Comparison of ENCODE assay signal across 9 cellular contexts in the genomic region with DNA sequence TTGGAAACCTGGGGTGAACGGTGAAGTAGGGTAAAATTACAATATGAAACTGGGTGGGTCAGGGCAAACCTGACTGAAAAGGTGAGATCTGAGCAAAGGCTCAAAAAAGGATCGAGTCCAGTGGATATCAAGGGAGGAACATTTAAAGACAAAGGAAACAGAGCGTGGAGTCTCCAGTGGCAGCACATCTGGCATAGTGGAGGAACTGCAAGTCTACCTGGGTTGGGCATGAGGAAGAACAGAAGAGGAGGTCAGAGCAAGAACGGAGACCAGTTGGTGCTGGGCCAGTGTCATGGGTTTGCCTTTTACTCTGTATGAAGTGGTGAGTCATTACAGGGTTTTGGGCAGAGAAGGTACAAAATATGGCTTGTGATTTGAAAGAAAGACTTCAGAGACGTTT.
DNase-seq lines count a peak whose midpoint lies in the region; ATAC-seq and TF ChIP-seq lines count a peak whose summit lies in the region.
"Had no signal": no experiment of that assay in that cellular context is flagged by ENCODE, and none has a peak within 500 bp of the region (broad histone marks: within the 10 kb centered on the region; RNA-seq: fewer than 3 reads in every experiment).

No MANE protein-coding gene starts in this region.

- no peak overlapping the region for H2AFZ ChIP-seq in IMR-90 (replicated peaks; ENCODE audit: low read length, poor library complexity)

- H2BK20ac ChIP-seq in IMR-90 (ENCODE audit: low read depth, low read length) = peak overlapping the region; percentile 92

- H2AK9ac ChIP-seq in IMR-90 (replicated peaks; ENCODE audit: low read depth, low read length, poor library complexity) = no peak overlapping the region

- 0 out of 2 replicates have a peak, but pooled peaks cover 2% of the 10 kb centered on the region for H3K36me3 ChIP-seq in IMR-90 (ENCODE audit: control insufficient read depth, insufficient read depth, low read length)

- H4K8ac ChIP-seq in IMR-90 (ENCODE audit: low read depth in 2 of 2, low read length in 2 of 2) = peak overlapping the region; percentile 73 to 76; a peak in 3 of 4 replicates

- in situ Hi-C loops in IMR-90 (cut with MboI; ENCODE audit: low sequenced_read_pairs) = no loop called here

- POLR2A ChIA-PET in AG04450 (lab: Yijun Ruan, JAX) (interaction anchor here (1.6 to 2.2 kb wide), 3 partner anchors 30 to 108 kb away, joined by 5 to 22 read pairs (median 10); no protein-coding TSS in a partner anchor), IMR-90 (lab: Charles Lee; ENCODE audit: unreplicated experiment) (no interaction called here)

- peak overlapping the region; percentile 24 for H4K5ac ChIP-seq in IMR-90 (ENCODE audit: low read depth, low read length)

- TF ChIP-seq POLR2A in IMR-90 (IDR thresholded peaks at IDR 0.05; ENCODE audit: low read depth, low read length) = no peak

- no TSS peak for BruUV-seq in IMR-90 (replicated peaks; lab: Mats Ljungman, UMichigan)

- H3K9me3 ChIP-seq in AG04450 (ENCODE audit: control insufficient read depth, insufficient read depth, low read length) (peaks cover 3% of the 10 kb centered on the region; the same call in 1 of the 2 replicates), IMR-90 (ENCODE audit: control insufficient read depth, insufficient read depth, low read length) (no peaks in the 10 kb centered on the region)

- H2BK15ac ChIP-seq in IMR-90 (ENCODE audit: low read depth, low read length) = peak overlapping the region; percentile 60

- H2BK120ac ChIP-seq in IMR-90 (ENCODE audit: low read depth, low read length) = peak overlapping the region; percentile 87

- peaks cover 4% of the 10 kb centered on the region; the same call in 1 of the 2 replicates for H4K20me1 ChIP-seq in IMR-90 (ENCODE audit: insufficient read depth, low read length)

- 94% methylated on average over 2 of the region's 5 CpGs; no CpG with 5 or more reads in 1 of the 2 experiments for WGBS in IMR-90 (ENCODE audit: extremely low coverage in 2 of 2, insufficient read length in 1 of 2), 2 experiments

- H3K9me1 ChIP-seq in IMR-90 (ENCODE audit: insufficient read depth, low read length) = peaks cover 7% of the 10 kb centered on the region

- dilution Hi-C loops in IMR-90 (cut with HindIII; ENCODE audit: low sequenced_read_pairs, unreplicated experiment) = no loop called here

- TF ChIP-seq RAD21 in IMR-90 (IDR thresholded peaks at IDR 0.05; ENCODE audit: low read length) = no peak

- peak overlapping the region; percentile 73 for H2BK5ac ChIP-seq in IMR-90 (ENCODE audit: low read depth, low read length, poor library complexity, severe bottlenecking)

- intact Hi-C loops in IMR-90 (cut with micrococcal nuclease) = loop anchor here (5.0 kb wide), 5 partner anchors 97 to 477 kb away; no protein-coding TSS in a partner anchor

- no peak for DNase-seq in AG04450 (ENCODE audit: low read depth, low spot score)
- DNase-seq in IMR-90 = peak; percentile 55
- peak; percentile 68 for DNase-seq in astrocyte of the hippocampus (ENCODE audit: low read depth, low spot score)
- DNase-seq in kidney tubule cell (ENCODE audit: low spot score) = peak; percentile 46
- no peak for DNase-seq in germinal center (ENCODE audit: low spot score)
- DNase-seq: NCI-H446 treated with DMSO at 0.1 percent for 48 hours had no signal

- H3K4ac ChIP-seq in IMR-90 (ENCODE audit: low read depth, low read length) = peak overlapping the region; percentile 90

- H3K4me2 ChIP-seq in IMR-90 (ENCODE audit: low read depth, low read length) = no peak overlapping the region

- no peaks in the 10 kb centered on the region for H3K27me3 ChIP-seq in AG04450 (ENCODE audit: control insufficient read depth, insufficient read depth, low read length)
- no peaks in the 10 kb centered on the region for H3K27me3 ChIP-seq in IMR-90 (ENCODE audit: control insufficient read depth, insufficient read depth, low read length)

- peak overlapping the region; percentile 71 for H3K14ac ChIP-seq in IMR-90 (replicated peaks; ENCODE audit: low read depth, low read length)

- H3K23ac ChIP-seq in IMR-90 (ENCODE audit: low read depth, low read length) = peak overlapping the region; percentile 85

- H3K56ac ChIP-seq in IMR-90 (ENCODE audit: extremely low read depth, insufficient read depth, low read length) = no peak overlapping the region; the same call in 1 of the 2 replicates

- H3K4me1 ChIP-seq in IMR-90 (ENCODE audit: control insufficient read depth, insufficient read depth, low read length) = peaks cover 16% of the 10 kb centered on the region

- TF ChIP-seq CTCF in AG04450 (IDR thresholded peaks at IDR 0.05; ENCODE audit: low read depth, low read length) (no peak), IMR-90 (conservative IDR thresholded peaks at IDR 0.05; ENCODE audit: low read depth, low read length) (no peak)

- H3K27ac ChIP-seq in AG04450 (ENCODE audit: low read depth, low read length) (peak overlapping the region; percentile 99), IMR-90 (ENCODE audit: insufficient read depth, low read length) (peak overlapping the region; percentile 72)

- CTCF ChIA-PET in AG04450 (lab: Charles Lee) (no interaction called here), IMR-90 (lab: Yijun Ruan, JAX) (interaction anchor here (0.6 kb wide), 1 partner anchor 49 kb away, joined by 3 read pairs; no protein-coding TSS in a partner anchor)

- ATAC-seq in IMR-90 (ENCODE audit: low read depth) = no peak
- ATAC-seq in HG03280 (IDR thresholded peaks at IDR 0.05; ENCODE audit: unreplicated experiment) = no peak
- no peak for ATAC-seq in GM21447 (IDR thresholded peaks at IDR 0.05; ENCODE audit: unreplicated experiment)
- ATAC-seq in HG02642 (IDR thresholded peaks at IDR 0.05; ENCODE audit: poor library complexity, unreplicated experiment) = no peak

- peak overlapping the region; percentile 51 for H4K91ac ChIP-seq in IMR-90 (ENCODE audit: insufficient read depth, low read depth, low read length)

- H3K18ac ChIP-seq in IMR-90 (ENCODE audit: low read depth, low read length) = peak overlapping the region; percentile 50

- H3K9ac ChIP-seq in IMR-90 (ENCODE audit: low read depth, low read length) = 0 out of 2 replicates have a peak overlapping the region, but pooled peaks have one; percentile 15

- peaks cover 0 to 3% of the 10 kb centered on the region in 2 experiments; a peak in 1 of 4 replicates for H3K79me1 ChIP-seq in IMR-90 (ENCODE audit: low read depth in 1 of 2, low read length in 2 of 2)

- peak overlapping the region; percentile 78 for H2AK5ac ChIP-seq in IMR-90 (ENCODE audit: low read depth, low read length)

- H3K4me3 ChIP-seq in AG04450 (ENCODE audit: low read depth, low read length) (no peak overlapping the region), IMR-90 (ENCODE audit: insufficient read depth, low read depth, low read length) (no peak overlapping the region)

TF ChIP-seq in IMR-90, 13 proteins besides CTCF, POLR2A, EP300 and RAD21:
- TF ChIP-seq, protein P1, sequence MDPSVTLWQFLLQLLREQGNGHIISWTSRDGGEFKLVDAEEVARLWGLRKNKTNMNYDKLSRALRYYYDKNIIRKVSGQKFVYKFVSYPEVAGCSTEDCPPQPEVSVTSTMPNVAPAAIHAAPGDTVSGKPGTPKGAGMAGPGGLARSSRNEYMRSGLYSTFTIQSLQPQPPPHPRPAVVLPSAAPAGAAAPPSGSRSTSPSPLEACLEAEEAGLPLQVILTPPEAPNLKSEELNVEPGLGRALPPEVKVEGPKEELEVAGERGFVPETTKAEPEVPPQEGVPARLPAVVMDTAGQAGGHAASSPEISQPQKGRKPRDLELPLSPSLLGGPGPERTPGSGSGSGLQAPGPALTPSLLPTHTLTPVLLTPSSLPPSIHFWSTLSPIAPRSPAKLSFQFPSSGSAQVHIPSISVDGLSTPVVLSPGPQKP (IDR thresholded peaks at IDR 0.05; ENCODE audit: borderline replicate concordance, low read depth, low read length) = no peak
- TF ChIP-seq, protein P2, sequence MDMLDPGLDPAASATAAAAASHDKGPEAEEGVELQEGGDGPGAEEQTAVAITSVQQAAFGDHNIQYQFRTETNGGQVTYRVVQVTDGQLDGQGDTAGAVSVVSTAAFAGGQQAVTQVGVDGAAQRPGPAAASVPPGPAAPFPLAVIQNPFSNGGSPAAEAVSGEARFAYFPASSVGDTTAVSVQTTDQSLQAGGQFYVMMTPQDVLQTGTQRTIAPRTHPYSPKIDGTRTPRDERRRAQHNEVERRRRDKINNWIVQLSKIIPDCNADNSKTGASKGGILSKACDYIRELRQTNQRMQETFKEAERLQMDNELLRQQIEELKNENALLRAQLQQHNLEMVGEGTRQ (IDR thresholded peaks at IDR 0.05; ENCODE audit: low read depth, low read length) = no peak
- TF ChIP-seq BHLHE40 (IDR thresholded peaks at IDR 0.05; ENCODE audit: low read depth, low read length) = no peak
- TF ChIP-seq RFX5 (IDR thresholded peaks at IDR 0.05; ENCODE audit: low read depth, low read length) = no peak
- TF ChIP-seq SMC3 (IDR thresholded peaks at IDR 0.05; ENCODE audit: low read depth, low read length) = no peak
- TF ChIP-seq MAZ (IDR thresholded peaks at IDR 0.05; ENCODE audit: borderline replicate concordance, low read depth, low read length) = no peak
- no peak for TF ChIP-seq FOS (IDR thresholded peaks at IDR 0.05; ENCODE audit: low read depth, low read length)
- no peak for TF ChIP-seq MXI1 (IDR thresholded peaks at IDR 0.05; ENCODE audit: borderline replicate concordance, low read depth, low read length)
- no peak for TF ChIP-seq MAFK (IDR thresholded peaks at IDR 0.05; ENCODE audit: low read depth, low read length)
- TF ChIP-seq NFE2L2 (IDR thresholded peaks at IDR 0.05; ENCODE audit: low read depth, low read length) = no peak
- no peak for TF ChIP-seq CEBPB (IDR thresholded peaks at IDR 0.05; ENCODE audit: low read depth, low read length)
- TF ChIP-seq RCOR1 (IDR thresholded peaks at IDR 0.05; ENCODE audit: insufficient replicate concordance, low read length) = no peak
- TF ChIP-seq CHD1 (IDR thresholded peaks at IDR 0.05; ENCODE audit: low read depth, low read length) = no peak

Comparison
In these comparisons a context has a peak if more than half of its experiments do, and no peak if none do; other contexts are left out.
1. DNase-seq: peak in IMR-90 (single experiment), astrocyte of the hippocampus (single experiment) and kidney tubule cell (single experiment); none in AG04450 (single experiment) and germinal center (single experiment).